ENCODE assay signal across 19 cellular contexts in the genomic region with DNA sequence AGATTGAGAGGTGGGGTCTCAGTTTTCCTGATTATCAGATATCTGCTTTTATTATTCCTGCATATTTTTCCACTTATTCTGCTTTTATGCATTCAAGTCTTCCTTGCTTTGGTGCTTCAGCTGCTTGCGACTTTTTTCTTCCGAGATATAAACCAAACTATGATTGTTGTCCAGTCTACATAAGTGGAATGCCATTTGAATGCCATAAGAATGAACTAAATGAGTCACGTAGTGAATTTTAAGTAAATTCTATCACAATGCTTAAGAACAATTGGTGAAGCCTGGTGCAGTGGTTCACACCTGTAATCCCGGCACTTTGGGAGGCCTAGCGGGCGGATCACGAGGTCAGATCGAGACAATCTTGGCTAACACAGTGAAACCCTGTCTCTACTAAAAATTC.
DNase-seq lines count a peak whose midpoint lies in the region; ATAC-seq and TF ChIP-seq lines count a peak whose summit lies in the region.
"Had no signal": no experiment of that assay in that cellular context is flagged by ENCODE, and none has a peak within 500 bp of the region (broad histone marks: within the 10 kb centered on the region; RNA-seq: fewer than 3 reads in every experiment).

No MANE protein-coding gene starts in this region.

- H4K8ac ChIP-seq in IMR-90 (ENCODE audit: low read depth in 2 of 2, low read length in 2 of 2), result no peak overlapping the region

- H3K4ac ChIP-seq in IMR-90 (ENCODE audit: low read depth, low read length), result 0 out of 2 replicates have a peak overlapping the region, but pooled peaks have one; percentile 24

- TF ChIP-seq POLR2A in IMR-90 (IDR thresholded peaks at IDR 0.05; ENCODE audit: low read depth, low read length), result no peak

- peak overlapping the region; percentile 37; the same call in 1 of the 2 replicates for H3K27ac ChIP-seq in IMR-90 (ENCODE audit: insufficient read depth, low read length)
- no peak overlapping the region for H3K27ac ChIP-seq in brain microvascular endothelial cell
- H3K27ac ChIP-seq in osteoblast (ENCODE audit: low read depth, low read length), result no peak overlapping the region
- H3K27ac ChIP-seq: BLaER1 treated with 17β-estradiol and CSF1 and Interleukin-3, amounts not matched to agents 10 nM and 100 nM had no signal

- 86% methylated on average over 2 of the region's 8 CpGs; no CpG with 5 or more reads in 1 of the 2 experiments for WGBS in IMR-90 (ENCODE audit: extremely low coverage in 2 of 2, insufficient read length in 1 of 2), 2 experiments

- H3K27me3 Mint-ChIP-seq in T-helper 2 cell treated with Interferon-gamma antibody and Interleukin-4, amounts not matched to agents 5 μg/mL and 100 μg/mL, for 36 hours (ENCODE audit: low read depth), result no peaks in the 10 kb centered on the region
- H3K27me3 Mint-ChIP-seq: CD8-positive, alpha-beta memory T cell had no signal

- no peak overlapping the region for H2AK9ac ChIP-seq in IMR-90 (replicated peaks; ENCODE audit: low read depth, low read length, poor library complexity)

- H3K27me3 ChIP-seq in IMR-90 (ENCODE audit: control insufficient read depth, insufficient read depth, low read length) (no peaks in the 10 kb centered on the region), brain microvascular endothelial cell (replicated peaks) (no peaks in the 10 kb centered on the region), osteoblast (ENCODE audit: insufficient read depth, low read length) (no peaks in the 10 kb centered on the region)
- H3K27me3 ChIP-seq: BLaER1 treated with 17β-estradiol and CSF1 and Interleukin-3, amounts not matched to agents 10 nM and 100 nM had no signal

- H3K4me3 ChIP-seq in IMR-90 (ENCODE audit: insufficient read depth, low read depth, low read length), result no peak overlapping the region
- H3K4me3 ChIP-seq in brain microvascular endothelial cell (ENCODE audit: low read depth, low read length), result no peak overlapping the region
- H3K4me3 ChIP-seq in osteoblast (ENCODE audit: insufficient read depth, low read length), result no peak overlapping the region
- H3K4me3 ChIP-seq: BLaER1 treated with 17β-estradiol and CSF1 and Interleukin-3, amounts not matched to agents 10 nM and 100 nM had no signal

- H2BK5ac ChIP-seq in IMR-90 (ENCODE audit: low read depth, low read length, poor library complexity, severe bottlenecking), result peak overlapping the region; percentile 40

- no peaks in the 10 kb centered on the region for H3K9me1 ChIP-seq in IMR-90 (ENCODE audit: insufficient read depth, low read length)

- H4K5ac ChIP-seq in IMR-90 (ENCODE audit: low read depth, low read length), result no peak overlapping the region

- H3K79me2 ChIP-seq in osteoblast (ENCODE audit: insufficient read depth, low read length), result no peaks in the 10 kb centered on the region

- H2AFZ ChIP-seq in IMR-90 (replicated peaks; ENCODE audit: low read length, poor library complexity) (no peak overlapping the region), osteoblast (ENCODE audit: low read length) (peak overlapping the region; percentile 30)

- CTCF ChIA-PET in IMR-90 (lab: Yijun Ruan, JAX), result no interaction called here

- peak overlapping the region; percentile 51; the same call in 1 of the 2 replicates for H3K18ac ChIP-seq in IMR-90 (ENCODE audit: low read depth, low read length)

- H3K4me1 ChIP-seq in IMR-90 (ENCODE audit: control insufficient read depth, insufficient read depth, low read length) (0 out of 2 replicates have a peak, but pooled peaks cover 2% of the 10 kb centered on the region), osteoblast (ENCODE audit: insufficient read depth, low read length) (no peaks in the 10 kb centered on the region)
- H3K4me1 ChIP-seq: BLaER1 treated with 17β-estradiol and CSF1 and Interleukin-3, amounts not matched to agents 10 nM and 100 nM had no signal

- H3K4me3 Mint-ChIP-seq in T-helper 2 cell treated with Interferon-gamma antibody and Interleukin-4, amounts not matched to agents 5 μg/mL and 100 μg/mL, for 36 hours, result no peak overlapping the region
- H3K4me3 Mint-ChIP-seq: CD8-positive, alpha-beta memory T cell had no signal

- peak overlapping the region; percentile 35 for H2BK120ac ChIP-seq in IMR-90 (ENCODE audit: low read depth, low read length)

- no peak overlapping the region for H3K56ac ChIP-seq in IMR-90 (ENCODE audit: extremely low read depth, insufficient read depth, low read length)

- no peak overlapping the region for H2AK5ac ChIP-seq in IMR-90 (ENCODE audit: low read depth, low read length)

- ATAC-seq in IMR-90 (ENCODE audit: low read depth) (peak; percentile 44; the same call in 1 of the 2 replicates), GM19395 (IDR thresholded peaks at IDR 0.05; ENCODE audit: unreplicated experiment) (no peak)
- ATAC-seq: Panc1 had no signal

- H3K9me3 ChIP-seq in IMR-90 (ENCODE audit: control insufficient read depth, insufficient read depth, low read length) (no peaks in the 10 kb centered on the region), osteoblast (ENCODE audit: low read depth, low read length) (no peaks in the 10 kb centered on the region)
- H3K9me3 ChIP-seq: BLaER1 treated with 17β-estradiol and CSF1 and Interleukin-3, amounts not matched to agents 10 nM and 100 nM had no signal

- H4K20me1 ChIP-seq in IMR-90 (ENCODE audit: insufficient read depth, low read length), result no peaks in the 10 kb centered on the region
- H4K20me1 ChIP-seq in osteoblast (ENCODE audit: insufficient read depth, low read length), result no peaks in the 10 kb centered on the region
- H4K20me1 ChIP-seq: BLaER1 treated with 17β-estradiol and CSF1 and Interleukin-3, amounts not matched to agents 10 nM and 100 nM had no signal

- in situ Hi-C loops in IMR-90 (cut with MboI; ENCODE audit: low sequenced_read_pairs), result no loop called here
- in situ Hi-C loops in brain microvascular endothelial cell (cut with HindIII; ENCODE audit: low pct_ligation_motif_present, low sequenced_read_pairs), result no loop called here

- H3K14ac ChIP-seq in IMR-90 (replicated peaks; ENCODE audit: low read depth, low read length), result no peak overlapping the region; the same call in 1 of the 2 replicates

- no peak overlapping the region for H3K9ac ChIP-seq in IMR-90 (ENCODE audit: low read depth, low read length)
- H3K9ac ChIP-seq: BLaER1 treated with 17β-estradiol and CSF1 and Interleukin-3, amounts not matched to agents 10 nM and 100 nM had no signal

- H3K36me3 ChIP-seq in IMR-90 (ENCODE audit: control insufficient read depth, insufficient read depth, low read length), result no peaks in the 10 kb centered on the region
- H3K36me3 ChIP-seq in brain microvascular endothelial cell (replicated peaks), result no peaks in the 10 kb centered on the region
- no peaks in the 10 kb centered on the region for H3K36me3 ChIP-seq in osteoblast (ENCODE audit: insufficient read depth, low read length)
- H3K36me3 ChIP-seq: BLaER1 treated with 17β-estradiol and CSF1 and Interleukin-3, amounts not matched to agents 10 nM and 100 nM had no signal

- H3K9me3 Mint-ChIP-seq in T-helper 2 cell treated with Interferon-gamma antibody and Interleukin-4, amounts not matched to agents 5 μg/mL and 100 μg/mL, for 36 hours, result no peaks in the 10 kb centered on the region

- DNase-seq in IMR-90 (peak; percentile 66), brain microvascular endothelial cell (peak; percentile 12), osteoblast (ENCODE audit: insufficient read length, low spot score, missing footprints) (no peak), NCI-H128 (lab: John Stamatoyannopoulos, UW; ENCODE audit: unreplicated experiment) (no peak), DMS153 (lab: John Stamatoyannopoulos, UW) (no peak)
- no peak for DNase-seq in T-helper 2 cell treated with Interferon-gamma antibody and Interleukin-4, amounts not matched to agents 5 μg/mL and 100 μg/mL, for 36 hours (ENCODE audit: low spot score)
- DNase-seq: CD8-positive, alpha-beta memory T cell; GOT3; HCEC 1CT; KG1; NCI-H1092 treated with DMSO at 0.1 percent for 48 hours; NCI-H146; NCI-H2029 treated with DMSO at 0.1 percent for 48 hours; NCI-H345; NCI-H524; NCI-H82 had no signal

- no peak overlapping the region for H4K91ac ChIP-seq in IMR-90 (ENCODE audit: insufficient read depth, low read depth, low read length)

- BruUV-seq in IMR-90 (replicated peaks; lab: Mats Ljungman, UMichigan), result no TSS peak

- no peak overlapping the region for H3K27ac Mint-ChIP-seq in T-helper 2 cell treated with Interferon-gamma antibody and Interleukin-4, amounts not matched to agents 5 μg/mL and 100 μg/mL, for 36 hours
- H3K27ac Mint-ChIP-seq: CD8-positive, alpha-beta memory T cell had no signal

- no peaks in the 10 kb centered on the region for H3K36me3 Mint-ChIP-seq in T-helper 2 cell treated with Interferon-gamma antibody and Interleukin-4, amounts not matched to agents 5 μg/mL and 100 μg/mL, for 36 hours (ENCODE audit: low read depth)
- H3K36me3 Mint-ChIP-seq: CD8-positive, alpha-beta memory T cell had no signal

- peak overlapping the region; percentile 55; the same call in 1 of the 2 replicates for H2BK20ac ChIP-seq in IMR-90 (ENCODE audit: low read depth, low read length)

- H3K23ac ChIP-seq in IMR-90 (ENCODE audit: low read depth, low read length), result no peak overlapping the region

- no peak for TF ChIP-seq CTCF in IMR-90 (conservative IDR thresholded peaks at IDR 0.05; ENCODE audit: low read depth, low read length)
- TF ChIP-seq CTCF in brain microvascular endothelial cell (IDR thresholded peaks at IDR 0.05; ENCODE audit: low read depth, low read length, missing control alignments), result no peak
- TF ChIP-seq CTCF in osteoblast (IDR thresholded peaks at IDR 0.05; ENCODE audit: extremely low read depth, low read depth, low read length), result no peak

- dilution Hi-C loops in IMR-90 (cut with HindIII; ENCODE audit: low sequenced_read_pairs, unreplicated experiment), result no loop called here

- no peaks in the 10 kb centered on the region for H3K79me1 ChIP-seq in IMR-90 (ENCODE audit: low read depth in 1 of 2, low read length in 2 of 2)

- POLR2A ChIA-PET in IMR-90 (lab: Charles Lee; ENCODE audit: unreplicated experiment), result no interaction called here

- H2BK15ac ChIP-seq in IMR-90 (ENCODE audit: low read depth, low read length), result no peak overlapping the region

- H3K4me2 ChIP-seq in IMR-90 (ENCODE audit: low read depth, low read length) (peak overlapping the region; percentile 52; the same call in 1 of the 2 replicates), osteoblast (ENCODE audit: insufficient read depth, low read length) (no peak overlapping the region)
- H3K4me2 ChIP-seq: BLaER1 treated with 17β-estradiol and CSF1 and Interleukin-3, amounts not matched to agents 10 nM and 100 nM had no signal

- H3K4me1 Mint-ChIP-seq in T-helper 2 cell treated with Interferon-gamma antibody and Interleukin-4, amounts not matched to agents 5 μg/mL and 100 μg/mL, for 36 hours (ENCODE audit: low read depth), result no peaks in the 10 kb centered on the region
- H3K4me1 Mint-ChIP-seq: CD8-positive, alpha-beta memory T cell had no signal

- TF ChIP-seq RAD21 in IMR-90 (IDR thresholded peaks at IDR 0.05; ENCODE audit: low read length), result no peak

- intact Hi-C loops in IMR-90 (cut with micrococcal nuclease), result no loop called here

TF ChIP-seq in IMR-90, 13 proteins besides CTCF, POLR2A, EP300 and RAD21:
- TF ChIP-seq SMC3 (IDR thresholded peaks at IDR 0.05; ENCODE audit: low read depth, low read length) (no peak), NFE2L2 (IDR thresholded peaks at IDR 0.05; ENCODE audit: low read depth, low read length) (no peak)

Comparison
In these comparisons a context has a peak if more than half of its experiments do, and no peak if none do; other contexts are left out.
1. DNase-seq: peak in IMR-90 (single experiment) and brain microvascular endothelial cell (single experiment); none in osteoblast (single experiment), T-helper 2 cell treated with Interferon-gamma antibody and Interleukin-4, amounts not matched to agents 5 μg/mL and 100 μg/mL, for 36 hours (single experiment), NCI-H128 (single experiment) and DMS153 (single experiment).